ENCODE assay signal across 27 cellular contexts in the genomic region with DNA sequence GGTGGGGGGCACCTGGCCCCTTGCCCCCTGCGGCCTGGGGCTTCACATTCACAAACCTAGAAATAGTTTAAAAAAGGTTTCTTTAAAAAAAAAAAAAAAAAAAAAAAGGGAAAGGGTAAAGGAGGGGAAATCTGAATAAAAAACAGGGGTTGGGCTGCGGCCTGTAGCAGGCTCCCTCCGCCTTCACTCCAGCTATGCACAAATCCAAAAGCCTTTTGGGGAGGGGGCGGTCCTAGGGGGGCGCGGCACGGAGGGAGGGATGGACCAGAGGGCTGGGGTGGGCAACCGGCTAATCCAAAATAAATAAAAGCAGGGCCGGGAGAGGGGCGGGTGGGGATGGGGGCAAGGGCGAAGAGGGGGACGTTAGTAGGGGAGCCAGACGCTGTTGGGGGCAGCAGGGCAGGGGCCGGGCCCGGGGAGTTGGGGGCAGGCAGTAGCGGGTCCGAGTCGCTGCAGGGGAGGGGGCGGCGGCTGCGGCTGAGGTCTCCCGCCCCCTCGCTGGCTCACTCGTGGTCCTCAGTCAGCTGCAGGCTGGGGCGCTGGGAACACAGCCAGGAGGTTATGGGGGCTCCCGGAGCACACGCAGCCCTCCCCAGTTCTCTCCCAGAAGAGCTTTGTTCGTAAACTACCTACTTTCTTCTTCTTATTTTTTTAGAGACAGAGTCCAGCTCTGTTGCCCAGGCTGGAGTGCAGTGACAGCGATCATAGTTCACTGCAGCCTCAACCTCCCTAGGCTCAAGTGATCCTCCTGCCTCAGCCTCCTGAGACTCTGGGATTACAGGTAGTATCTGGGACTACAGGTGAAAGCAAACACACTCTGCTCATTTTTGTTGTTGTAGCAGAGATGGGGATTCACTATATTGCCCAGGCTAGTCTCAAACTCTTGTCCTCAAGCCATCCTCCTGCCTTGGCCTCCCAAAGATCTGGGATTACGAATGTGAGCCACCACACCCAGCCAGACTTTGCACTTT. TPM values are rescaled to one million over a fixed set of nuclear protein-coding genes. Genes with fewer than 3 reads are reported as not detected.
"Had no signal": no experiment of that assay in that cellular context is flagged by ENCODE, and none has a peak within 500 bp of the region (broad histone marks: within the 10 kb centered on the region; RNA-seq: fewer than 3 reads in every experiment).

No MANE protein-coding gene starts in this region.

- DNase-seq: activated B cell treated with CpG ODN at 0.5 μM for 24 hours; activated CD4-positive, alpha-beta T cell treated with anti-CD3 and anti-CD28 coated beads for 4 hours; activated CD4-positive, alpha-beta T cell treated with anti-CD3 and anti-CD28 coated beads, Interleukin-2, amount 50 U/mL, for 48 hours; activated CD8-positive, alpha-beta memory T cell treated with anti-CD3 and anti-CD28 coated beads, Interleukin-2, amount 50 U/mL, for 48 hours; activated naive CD4-positive, alpha-beta T cell treated with anti-CD3 and anti-CD28 coated beads for 36 hours; activated T-cell treated with anti-CD3 and anti-CD28 coated beads, Interleukin-2, amount 50 U/mL, for 48 hours; amygdala; cerebellar nuclear complex; heart right ventricle; immature natural killer cell; left ventricle myocardium inferior; naive thymus-derived CD4-positive, alpha-beta T cell; pancreas; right cardiac atrium; stimulated activated CD4-positive, alpha-beta T cell treated with anti-CD3 and anti-CD28 coated beads, Interleukin-1b, Interleukin-23, amount 100 ng/mL, for 48 hours; stimulated activated naive CD8-positive, alpha-beta T cell treated with anti-CD3 and anti-CD28 coated beads, Interleukin-15, amount 100 ng/mL, for 72 hours; T1000; tibial artery had no signal

- ATAC-seq: naive thymus-derived CD4-positive, alpha-beta T cell; stimulated activated naive CD8-positive, alpha-beta T cell treated with anti-CD3 and anti-CD28 coated beads, Interleukin-15, amount 100 ng/mL, for 72 hours had no signal

- H3K36me3 ChIP-seq: pancreas, tibial artery had no signal

- H3K9me3 ChIP-seq: left ventricle myocardium inferior, pancreas, tibial artery had no signal

- H3K4me1 ChIP-seq: heart right ventricle, left ventricle myocardium inferior, pancreas, tibial artery had no signal

- H3K4me3 ChIP-seq: coronary artery, heart right ventricle, left ventricle myocardium inferior, pancreas, skin epidermis, tibial artery had no signal

- H3K27me3 ChIP-seq: heart right ventricle, pancreas had no signal

- H3K27ac ChIP-seq: coronary artery, epithelial cell of prostate, heart right ventricle, left ventricle myocardium inferior, pancreas, skin epidermis, tibial artery had no signal

RNA-seq across cellular contexts. Expression of gene PLA2G1B, which starts 15.3 kb away (rescaled TPM):
- total RNA-seq: activated B cell treated with CpG ODN at 0.5 μM for 24 hours; activated CD8-positive, alpha-beta memory T cell treated with anti-CD3 and anti-CD28 coated beads for 36 hours; activated naive CD4-positive, alpha-beta T cell treated with anti-CD3 and anti-CD28 coated beads for 36 hours; fibroblast of villous mesenchyme; kidney epithelial cell; left ventricle myocardium inferior; lung microvascular endothelial cell; pulmonary artery endothelial cell; right cardiac atrium; ureter had no signal
- polyA plus RNA-seq: right cardiac atrium had no signal

RNA-seq across cellular contexts. Expression of gene MSI1, which starts 26.1 kb away (rescaled TPM):
- total RNA-seq: activated B cell treated with CpG ODN at 0.5 μM for 24 hours; fibroblast of villous mesenchyme; lung microvascular endothelial cell; naive thymus-derived CD4-positive, alpha-beta T cell; pulmonary artery endothelial cell had no signal
- polyA plus RNA-seq: immature natural killer cell; naive thymus-derived CD4-positive, alpha-beta T cell had no signal

RNA-seq across cellular contexts. Expression of gene SIRT4, which starts 40.7 kb away (rescaled TPM):
- total RNA-seq: ureter had no signal

RNA-seq across cellular contexts. Expression of gene RNU4-1, which starts 49.8 kb away (rescaled TPM):
- total RNA-seq: kidney epithelial cell had no signal
- polyA plus RNA-seq: heart right ventricle; immature natural killer cell; naive thymus-derived CD4-positive, alpha-beta T cell; pancreas; right cardiac atrium had no signal

RNA-seq across cellular contexts. Expression of gene RNU4-2, which starts 51.1 kb away (rescaled TPM):
- polyA plus RNA-seq: heart right ventricle; naive thymus-derived CD4-positive, alpha-beta T cell; pancreas; right cardiac atrium had no signal
